7 cellular contexts compared by ENCODE assay signal in the genomic region with DNA sequence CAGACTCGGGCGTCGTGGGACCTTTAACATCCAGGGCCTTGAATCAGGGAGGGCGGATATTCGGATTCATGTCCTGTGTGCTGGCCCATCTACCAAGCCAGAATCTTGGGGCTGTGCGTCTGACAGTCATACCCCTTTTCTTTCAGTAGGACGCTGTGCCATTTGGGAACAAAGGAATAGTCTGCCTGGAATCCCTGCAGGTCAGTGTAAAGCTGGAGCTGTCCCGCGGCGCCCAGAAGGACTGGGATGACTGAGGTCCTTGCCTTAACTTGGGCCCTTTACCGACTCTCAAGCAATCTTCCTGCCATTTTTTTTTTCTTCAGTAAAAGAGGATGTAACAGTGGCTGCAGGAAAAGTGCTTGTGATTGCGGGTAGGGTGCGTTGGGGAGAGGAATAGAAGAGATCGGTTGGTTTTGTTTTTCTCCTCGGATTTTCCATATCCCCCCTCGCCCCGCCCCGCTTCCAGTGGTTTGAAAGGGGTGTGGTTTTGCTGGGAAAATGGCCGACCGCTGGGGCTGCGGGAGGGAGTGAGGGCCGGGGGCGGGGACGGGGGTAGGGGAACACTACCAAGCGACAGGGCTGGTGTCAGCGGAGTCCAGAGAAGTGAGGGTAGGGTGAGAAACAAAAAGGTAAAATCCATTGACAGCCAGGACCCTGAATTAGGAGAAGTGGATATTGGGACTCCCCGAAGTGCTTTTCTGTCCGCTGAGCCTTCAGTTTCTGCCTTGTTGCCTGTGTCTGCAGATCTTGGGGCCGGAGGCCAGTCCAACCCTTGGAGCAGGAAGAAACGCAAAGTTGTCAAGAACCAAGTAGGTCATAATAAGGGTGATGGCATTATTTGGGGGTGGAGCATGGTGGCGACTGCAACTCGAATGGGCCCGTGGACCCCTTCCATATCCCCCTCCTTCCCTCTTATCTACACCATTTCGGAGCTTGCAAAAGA. TPM values are rescaled to one million over a fixed set of nuclear protein-coding genes. Genes with fewer than 3 reads are reported as not detected.
DNase-seq lines count a peak whose midpoint lies in the region; ATAC-seq lines count a peak whose summit lies in the region.

No MANE protein-coding gene starts in this region.

- H3K4me1 Mint-ChIP-seq in stimulated activated naive CD8-positive, alpha-beta T cell treated with anti-CD3 and anti-CD28 coated beads, Interleukin-15, amount 100 ng/mL, for 72 hours = peaks cover 8% of the 10 kb centered on the region

- DNase-seq in NCI-H748 treated with DMSO at 0.1 percent for 48 hours (lab: John Stamatoyannopoulos, UW) (peak; percentile 27), ecto neural progenitor cell (ENCODE audit: low spot score) (peak; percentile 63), left lobe of liver (ENCODE audit: low spot score) (no peak)
- peak in 1 of 2 donors; percentile 6 for DNase-seq in stimulated activated naive CD8-positive, alpha-beta T cell treated with anti-CD3 and anti-CD28 coated beads, Interleukin-15, amount 100 ng/mL, for 72 hours

- H3K4me3 Mint-ChIP-seq in stimulated activated naive CD8-positive, alpha-beta T cell treated with anti-CD3 and anti-CD28 coated beads, Interleukin-15, amount 100 ng/mL, for 72 hours = peak overlapping the region; percentile 91 to 93

- peak; percentile 8 for ATAC-seq in GM18868 (IDR thresholded peaks at IDR 0.05; ENCODE audit: unreplicated experiment)
- ATAC-seq in left lobe of liver = peak; percentile 30
- ATAC-seq in stimulated activated naive CD8-positive, alpha-beta T cell treated with anti-CD3 and anti-CD28 coated beads, Interleukin-15, amount 100 ng/mL, for 72 hours = peak; percentile 54
- no peak for ATAC-seq in GM18909 (IDR thresholded peaks at IDR 0.05; ENCODE audit: poor library complexity, unreplicated experiment)
- no peak for ATAC-seq in HG02678 (IDR thresholded peaks at IDR 0.05; ENCODE audit: unreplicated experiment)

- H3K9me3 Mint-ChIP-seq in stimulated activated naive CD8-positive, alpha-beta T cell treated with anti-CD3 and anti-CD28 coated beads, Interleukin-15, amount 100 ng/mL, for 72 hours = no peaks in the 10 kb centered on the region

- peak overlapping the region; percentile 92 to 95 for H3K27ac Mint-ChIP-seq in stimulated activated naive CD8-positive, alpha-beta T cell treated with anti-CD3 and anti-CD28 coated beads, Interleukin-15, amount 100 ng/mL, for 72 hours

- peaks cover 7% of the 10 kb centered on the region for H3K27me3 Mint-ChIP-seq in stimulated activated naive CD8-positive, alpha-beta T cell treated with anti-CD3 and anti-CD28 coated beads, Interleukin-15, amount 100 ng/mL, for 72 hours

RNA-seq across cellular contexts. Expression of gene ARMCX1, which starts 0.7 kb away (rescaled TPM):
- 0.88 TPM for total RNA-seq in left lobe of liver

Comparison
In these comparisons a context has a peak if more than half of its experiments do, and no peak if none do; other contexts are left out.
1. ATAC-seq: peak in GM18868 (single experiment), left lobe of liver (single experiment) and stimulated activated naive CD8-positive, alpha-beta T cell treated with anti-CD3 and anti-CD28 coated beads, Interleukin-15, amount 100 ng/mL, for 72 hours (single experiment); none in GM18909 (single experiment) and HG02678 (single experiment).